Comparison of ENCODE assay signal across 14 cellular contexts in genomic region chr15:48775556-48775955, GRCh38. TPM values are rescaled to one million over a fixed set of nuclear protein-coding genes. Genes with fewer than 3 reads are reported as not detected.
DNase-seq lines count a peak whose midpoint lies in the region; ATAC-seq and TF ChIP-seq lines count a peak whose summit lies in the region.
"Had no signal": no experiment of that assay in that cellular context is flagged by ENCODE, and none has a peak within 500 bp of the region (broad histone marks: within the 10 kb centered on the region; RNA-seq: fewer than 3 reads in every experiment).

No MANE protein-coding gene starts in this region.

- H3K36me3 ChIP-seq in A673 (ENCODE audit: insufficient read depth, low read length, poor library complexity, severe bottlenecking) (peaks cover 29% of the 10 kb centered on the region), SK-N-MC (ENCODE audit: insufficient read depth, low read length) (peaks cover 44% of the 10 kb centered on the region)

- intact Hi-C loops in A673 (cut with micrococcal nuclease; ENCODE audit: unreplicated experiment) (no loop called here), lower leg skin (cut with DNase I; ENCODE audit: low total_unique reads) (no loop called here)

- no peak overlapping the region for H3K9ac ChIP-seq in SK-N-MC (ENCODE audit: insufficient read length)
- H3K9ac ChIP-seq: BLaER1 treated with 17β-estradiol and CSF1 and Interleukin-3, amounts not matched to agents 10 nM and 100 nM had no signal

- POLR2A ChIA-PET in A673 (lab: Charles Lee; ENCODE audit: low non-redundant PET), result no interaction called here

- TF ChIP-seq CTCF in A673 (conservative IDR thresholded peaks at IDR 0.05; ENCODE audit: low read depth, low read length) (no peak), epithelial cell of esophagus (IDR thresholded peaks at IDR 0.05; ENCODE audit: insufficient read depth, low read depth, low read length, missing control alignments) (no peak), lower leg skin (IDR thresholded peaks at IDR 0.05) (no peak)

- H3K27me3 ChIP-seq in A673 (replicated peaks; ENCODE audit: insufficient read depth, low read depth, low read length, poor library complexity), result no peaks in the 10 kb centered on the region
- H3K27me3 ChIP-seq: BLaER1 treated with 17β-estradiol and CSF1 and Interleukin-3, amounts not matched to agents 10 nM and 100 nM had no signal

- no peak for ATAC-seq in GM18517 (IDR thresholded peaks at IDR 0.05; ENCODE audit: unreplicated experiment)
- ATAC-seq: GM23338 had no signal

- H3K9me3 ChIP-seq in A673 (ENCODE audit: low read depth, low read length, poor library complexity, severe bottlenecking), result no peaks in the 10 kb centered on the region
- no peaks in the 10 kb centered on the region for H3K9me3 ChIP-seq in SK-N-MC (ENCODE audit: low read depth, low read length)

- BruUV-seq in A673 (replicated peaks; lab: Mats Ljungman, UMichigan), result no TSS peak

- WGBS in lower leg skin, 2 donors, result 90 to 98% methylated on average over 2 of the region's 2 CpGs

- DNase-seq in A673 (ENCODE audit: low spot score) (peak; percentile 69), HT1080 (ENCODE audit: low read depth) (peak; percentile 37), SK-N-MC (ENCODE audit: low read depth, low spot score) (peak; percentile 40), epithelial cell of esophagus (ENCODE audit: low read depth) (peak; percentile 4), lower leg skin (ENCODE audit: low spot score in 2 of 2) (no peak)
- DNase-seq in stimulated activated CD4-positive, alpha-beta T cell treated with anti-CD3 and anti-CD28 coated beads, Interleukin-12 subunit alpha, Interleukin-12 subunit beta, amount 100 ng/mL, for 4 hours, result no peak
- DNase-seq: 8988T; ACHN; CD4-positive, CD25-positive, alpha-beta regulatory T cell; DMS53; H9 had no signal

- no peak for TF ChIP-seq POLR2A in lower leg skin (IDR thresholded peaks at IDR 0.05)

- no peak overlapping the region for H3K27ac ChIP-seq in A673 (ENCODE audit: low read depth, low read length, poor library complexity, severe bottlenecking)
- H3K27ac ChIP-seq in SK-N-MC, result no peak overlapping the region
- H3K27ac ChIP-seq: BLaER1 treated with 17β-estradiol and CSF1 and Interleukin-3, amounts not matched to agents 10 nM and 100 nM had no signal

- H3K4me3 ChIP-seq in A673 (ENCODE audit: low read depth, low read length, poor library complexity, severe bottlenecking), result no peak overlapping the region
- no peak overlapping the region for H3K4me3 ChIP-seq in SK-N-MC
- no peak overlapping the region for H3K4me3 ChIP-seq in epithelial cell of esophagus (ENCODE audit: low read length)
- H3K4me3 ChIP-seq in lower leg skin (ENCODE audit: low read depth, poor library complexity, severe bottlenecking), result no peak overlapping the region
- H3K4me3 ChIP-seq: BLaER1 treated with 17β-estradiol and CSF1 and Interleukin-3, amounts not matched to agents 10 nM and 100 nM; GM23338 had no signal

- CTCF ChIA-PET in A673 (lab: Charles Lee), result interaction anchor here (0.6 kb wide), 1 partner anchor 200 kb away, joined by 3 read pairs; no protein-coding TSS in a partner anchor

- peaks cover 23% of the 10 kb centered on the region for H3K4me1 ChIP-seq in A673 (ENCODE audit: insufficient read depth, low read length, poor library complexity, severe bottlenecking)
- H3K4me1 ChIP-seq: BLaER1 treated with 17β-estradiol and CSF1 and Interleukin-3, amounts not matched to agents 10 nM and 100 nM had no signal

RNA-seq across cellular contexts. Expression of gene CEP152, which starts 35.3 kb away (rescaled TPM):
- total RNA-seq in A673 (2021) (31.6 and 33.7 TPM in 2 replicates), lower leg skin (1 to 10 TPM; 2.5 to 4.9 (median 3.5) TPM)
- 6.3 and 14.5 TPM in 2 replicates for total RNA-seq in HT1080 (2014; rRNA removed; shearing (Covaris generic))
- 4.5 and 5.3 TPM in 2 replicates for polyA plus RNA-seq in HT1080 (2015; cell fraction: cytosol; rRNA removed)
- polyA plus RNA-seq in HT1080 (2015; cell fraction: nucleus; rRNA removed), result 23.0 and 28.2 TPM in 2 replicates

Comparison
In these comparisons a context has a peak if more than half of its experiments do, and no peak if none do; other contexts are left out.
1. DNase-seq: peak in A673 (single experiment), HT1080 (single experiment), SK-N-MC (single experiment) and epithelial cell of esophagus (single experiment); none in stimulated activated CD4-positive, alpha-beta T cell treated with anti-CD3 and anti-CD28 coated beads, Interleukin-12 subunit alpha, Interleukin-12 subunit beta, amount 100 ng/mL, for 4 hours (single experiment) and lower leg skin (0 of 2).